8 cellular contexts compared by ENCODE assay signal in the genomic region with DNA sequence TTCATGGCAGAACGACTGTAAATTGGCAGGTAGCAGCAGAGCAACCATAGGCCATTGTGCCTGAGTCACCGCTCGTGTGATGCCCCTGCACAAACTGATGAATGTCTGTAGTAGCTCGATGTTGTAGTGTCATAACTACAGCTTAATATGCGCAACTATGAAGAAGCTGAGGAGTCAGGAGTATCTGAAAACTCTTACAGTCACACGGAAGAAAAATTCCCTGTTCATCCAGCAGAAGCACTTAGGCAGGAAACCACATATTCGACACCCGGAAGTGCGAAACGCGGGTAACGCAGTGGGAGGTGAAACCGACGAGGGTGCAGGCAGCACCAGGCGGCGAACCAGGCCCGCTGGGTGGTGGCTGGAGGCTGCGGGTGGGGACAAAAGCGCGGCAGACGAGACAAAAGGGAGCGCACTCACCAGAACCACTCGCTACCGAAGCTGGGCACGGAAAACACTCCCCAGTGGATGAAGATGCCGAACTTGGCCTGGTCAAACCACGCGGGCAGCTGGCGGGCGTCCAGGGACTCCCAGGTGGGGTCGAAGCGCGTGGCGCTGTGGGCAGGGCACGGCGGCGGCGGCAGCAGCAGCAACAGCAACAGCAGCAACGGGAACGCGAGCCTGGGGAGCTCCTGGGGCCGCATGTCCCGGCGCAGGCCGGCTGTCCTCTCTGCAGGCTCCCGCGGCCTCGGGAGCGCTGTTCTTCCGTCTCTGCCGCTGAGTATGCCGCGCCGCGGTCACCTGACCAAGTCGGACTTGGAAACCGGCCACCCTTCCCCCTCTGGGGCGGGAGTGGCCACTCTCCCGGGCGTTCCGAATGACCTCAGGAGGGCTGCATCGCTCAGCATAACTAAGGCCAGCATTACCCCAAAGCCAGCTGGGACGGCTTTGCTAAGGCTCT. TPM values are rescaled to one million over a fixed set of nuclear protein-coding genes. Genes with fewer than 3 reads are reported as not detected.
DNase-seq lines count a peak whose midpoint lies in the region; ATAC-seq, FAIRE-seq and TF ChIP-seq lines count a peak whose summit lies in the region.

A gene with protein sequence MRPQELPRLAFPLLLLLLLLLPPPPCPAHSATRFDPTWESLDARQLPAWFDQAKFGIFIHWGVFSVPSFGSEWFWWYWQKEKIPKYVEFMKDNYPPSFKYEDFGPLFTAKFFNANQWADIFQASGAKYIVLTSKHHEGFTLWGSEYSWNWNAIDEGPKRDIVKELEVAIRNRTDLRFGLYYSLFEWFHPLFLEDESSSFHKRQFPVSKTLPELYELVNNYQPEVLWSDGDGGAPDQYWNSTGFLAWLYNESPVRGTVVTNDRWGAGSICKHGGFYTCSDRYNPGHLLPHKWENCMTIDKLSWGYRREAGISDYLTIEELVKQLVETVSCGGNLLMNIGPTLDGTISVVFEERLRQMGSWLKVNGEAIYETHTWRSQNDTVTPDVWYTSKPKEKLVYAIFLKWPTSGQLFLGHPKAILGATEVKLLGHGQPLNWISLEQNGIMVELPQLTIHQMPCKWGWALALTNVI (minus strand): TSS at position 730 of the 901 bp plus-strand sequence. CDS start 86 bp downstream, at position 644.

- H3K4me1 Mint-ChIP-seq in activated CD4-positive, alpha-beta T cell treated with anti-CD3 and anti-CD28 coated beads, Interleukin-2, amount 10 ng/mL, durations not matched to agents 24 days and 14 days: peaks cover 34% of the 10 kb centered on the region

- peak; percentile 73 for ATAC-seq in HG02610 (IDR thresholded peaks at IDR 0.05; ENCODE audit: unreplicated experiment)

- no peaks in the 10 kb centered on the region for H3K27me3 ChIP-seq in colonic mucosa

- no peaks in the 10 kb centered on the region for H3K9me3 ChIP-seq in colonic mucosa

- H3K36me3 ChIP-seq in colonic mucosa: no peaks in the 10 kb centered on the region

- no peak for TF ChIP-seq CTCF in colonic mucosa (IDR thresholded peaks at IDR 0.05)

- peak; percentile 63; the same call in 1 of the 2 replicates for TF ChIP-seq POLR2A in GM12891 (IDR thresholded peaks at IDR 0.05; ENCODE audit: low read depth, low read length)

- H3K27ac Mint-ChIP-seq in activated CD4-positive, alpha-beta T cell treated with anti-CD3 and anti-CD28 coated beads, Interleukin-2, amount 10 ng/mL, durations not matched to agents 24 days and 14 days: peak within 1 kb of the TSS; percentile 99

- H3K9ac ChIP-seq in colonic mucosa (ENCODE audit: low read depth in 2 of 2, low read length in 2 of 2): peak within 1 kb of the TSS; percentile 86 to 94

- no peaks in the 10 kb centered on the region for H3K27me3 Mint-ChIP-seq in activated CD4-positive, alpha-beta T cell treated with anti-CD3 and anti-CD28 coated beads, Interleukin-2, amount 10 ng/mL, durations not matched to agents 24 days and 14 days

- H3K27ac ChIP-seq in colonic mucosa: peak within 1 kb of the TSS; percentile 89

- peak; percentile 56 for DNase-seq in GM12891 (ENCODE audit: insufficient read length, low spot score)
- peak; percentile 45 for DNase-seq in NCI-H2107 (lab: John Stamatoyannopoulos, UW)
- DNase-seq in activated CD4-positive, alpha-beta T cell treated with anti-CD3 and anti-CD28 coated beads, Interleukin-2, amount 10 ng/mL, durations not matched to agents 24 days and 14 days: peak; percentile 92
- peak; percentile 97 for DNase-seq in colonic mucosa
- DNase-seq in kidney tubule cell (ENCODE audit: low spot score): peak; percentile 90
- peak; percentile 45 to 54 for DNase-seq in stimulated activated CD4-positive, alpha-beta T cell treated with anti-CD3 and anti-CD28 coated beads, Interleukin-15, amount 100 ng/mL, for 48 hours (ENCODE audit: low read depth in 2 of 2)
- DNase-seq in NCI-H524 treated with DMSO at 0.1 percent for 48 hours (lab: John Stamatoyannopoulos, UW): no peak

- no peaks in the 10 kb centered on the region for H3K9me3 Mint-ChIP-seq in activated CD4-positive, alpha-beta T cell treated with anti-CD3 and anti-CD28 coated beads, Interleukin-2, amount 10 ng/mL, durations not matched to agents 24 days and 14 days

- peak within 1 kb of the TSS; percentile 77 for H3K4me3 ChIP-seq in colonic mucosa

- intact Hi-C loops in activated CD4-positive, alpha-beta T cell treated with anti-CD3 and anti-CD28 coated beads, Interleukin-2, amount 10 ng/mL, durations not matched to agents 24 days and 14 days (cut with micrococcal nuclease): loop anchor here (1.0 to 10.0 kb wide), 4 partner anchors 18 to 1036 kb away; a partner anchor contains a TSS
- intact Hi-C loops in colonic mucosa (cut with DNase I): no loop called here

- peaks cover 22% of the 10 kb centered on the region for H3K36me3 Mint-ChIP-seq in activated CD4-positive, alpha-beta T cell treated with anti-CD3 and anti-CD28 coated beads, Interleukin-2, amount 10 ng/mL, durations not matched to agents 24 days and 14 days (ENCODE audit: low read depth)

- peaks cover 3% of the 10 kb centered on the region for H3K4me1 ChIP-seq in colonic mucosa

- peak within 1 kb of the TSS; percentile 97 for H3K4me3 Mint-ChIP-seq in activated CD4-positive, alpha-beta T cell treated with anti-CD3 and anti-CD28 coated beads, Interleukin-2, amount 10 ng/mL, durations not matched to agents 24 days and 14 days

- FAIRE-seq in GM12891 (lab: Jason Lieb, UNC): peak; percentile 95

TF ChIP-seq in GM12891, 5 proteins besides CTCF, POLR2A, EP300 and RAD21:
- peak; percentile 36; the same call in 1 of the 2 replicates for TF ChIP-seq TAF1 (IDR thresholded peaks at IDR 0.05; ENCODE audit: low read depth, low read length)
- TF ChIP-seq POLR2AphosphoS5 (IDR thresholded peaks at IDR 0.05; ENCODE audit: low read depth, low read length): peak; percentile 65; the same call in 1 of the 2 replicates
- TF ChIP-seq PAX5 (IDR thresholded peaks at IDR 0.05; ENCODE audit: insufficient read depth, low read length, severe bottlenecking): no peak
- no peak; the same call in 1 of the 2 replicates for TF ChIP-seq POU2F2 (IDR thresholded peaks at IDR 0.05; ENCODE audit: low read depth, low read length)
- TF ChIP-seq SPI1 (IDR thresholded peaks at IDR 0.05; ENCODE audit: low read depth, low read length): no peak

RNA-seq across cellular contexts. Expression of the gene that starts here (rescaled TPM):
- 20.6 TPM for polyA plus RNA-seq in GM12891 (2012; ENCODE audit: low read depth, missing spikeins)
- 14.4 and 16.1 TPM in 2 replicates for total RNA-seq in activated CD4-positive, alpha-beta T cell treated with anti-CD3 and anti-CD28 coated beads, Interleukin-2, amount 10 ng/mL, durations not matched to agents 24 days and 14 days
- 10 to 100 TPM; 72.2 to 93.1 TPM for total RNA-seq in colonic mucosa
